ENCODE assay signal across 8 cellular contexts in genomic region chr10:111360260-111360925, GRCh38.
DNase-seq lines count a peak whose midpoint lies in the region; ATAC-seq, FAIRE-seq and TF ChIP-seq lines count a peak whose summit lies in the region.

No MANE protein-coding gene starts in this region.

- H2BK15ac ChIP-seq in mesendoderm (replicated peaks; ENCODE audit: low read depth): no peak overlapping the region

- peak; percentile 70 for DNase-seq in DMS53 treated with DMSO at 0.1 percent for 48 hours (lab: John Stamatoyannopoulos, UW; ENCODE audit: unreplicated experiment)
- peak; percentile 24 for DNase-seq in NCI-H460 (ENCODE audit: extremely low read depth, low read depth)
- peak; percentile 25 for DNase-seq in bronchial epithelial cell (ENCODE audit: low read depth)
- peak; percentile 95 for DNase-seq in mesendoderm
- DNase-seq in cortex of kidney (lab: John Stamatoyannopoulos, UW): no peak

- H3K36me3 ChIP-seq in bronchial epithelial cell (ENCODE audit: control insufficient read depth, insufficient read depth, low read length): no peaks in the 10 kb centered on the region
- no peaks in the 10 kb centered on the region for H3K36me3 ChIP-seq in mesendoderm (ENCODE audit: control insufficient read depth, insufficient read depth, low read length)

- no peak overlapping the region for H4K8ac ChIP-seq in mesendoderm (ENCODE audit: low read depth, low read length)

- H4K5ac ChIP-seq in mesendoderm (ENCODE audit: low read length): no peak overlapping the region

- WGBS in mesendoderm (ENCODE audit: extremely low coverage, insufficient coverage, low lambda C conversion rate): no CpG with 5 or more reads among the region's 5 CpGs

- no peak overlapping the region for H3K23ac ChIP-seq in mesendoderm (ENCODE audit: low read length)

- H3K27me3 ChIP-seq in bronchial epithelial cell (ENCODE audit: control insufficient read depth, insufficient read depth, low read length) (no peaks in the 10 kb centered on the region), mesendoderm (ENCODE audit: insufficient read depth, low read length, poor library complexity) (no peaks in the 10 kb centered on the region)

- no peaks in the 10 kb centered on the region for H3K79me1 ChIP-seq in mesendoderm (ENCODE audit: low read length)

- no peak overlapping the region for H3K4me2 ChIP-seq in mesendoderm (ENCODE audit: low read length)

- no peak overlapping the region for H2AK5ac ChIP-seq in mesendoderm (ENCODE audit: low read length)

- no peaks in the 10 kb centered on the region for H3K79me2 ChIP-seq in mesendoderm (ENCODE audit: control insufficient read depth, insufficient read depth, low read length)

- no peak overlapping the region for H3K9ac ChIP-seq in mesendoderm (ENCODE audit: low read length)

- H3K4me1 ChIP-seq in mesendoderm (ENCODE audit: control insufficient read depth, low read depth, low read length): no peaks in the 10 kb centered on the region

- H3K18ac ChIP-seq in mesendoderm (ENCODE audit: low read length): no peak overlapping the region

- no peak overlapping the region for H2BK120ac ChIP-seq in mesendoderm (ENCODE audit: low read depth, low read length)

- peak; percentile 44 for TF ChIP-seq CTCF in bronchial epithelial cell (IDR thresholded peaks at IDR 0.05; ENCODE audit: insufficient read depth, low read length, severe bottlenecking)

- FAIRE-seq in bronchial epithelial cell (lab: Jason Lieb, UNC): no peak

- H3K4me3 ChIP-seq in bronchial epithelial cell (ENCODE audit: low read depth, low read length) (no peak overlapping the region), mesendoderm (ENCODE audit: low read length) (no peak overlapping the region)

- H2BK5ac ChIP-seq in mesendoderm (ENCODE audit: low read length): no peak overlapping the region

- no peak overlapping the region for H3K56ac ChIP-seq in mesendoderm (ENCODE audit: low read length)

- H3K27ac ChIP-seq in mesendoderm (ENCODE audit: low read depth, low read length): no peak overlapping the region

- no peak overlapping the region for H3K4ac ChIP-seq in mesendoderm (ENCODE audit: low read depth, low read length)

- ATAC-seq in GM19324 (IDR thresholded peaks at IDR 0.05; ENCODE audit: low FRiP score, unreplicated experiment) (peak; percentile 86), HG03135 (IDR thresholded peaks at IDR 0.05; ENCODE audit: unreplicated experiment) (peak; percentile 85), HG02840 (IDR thresholded peaks at IDR 0.05; ENCODE audit: low FRiP score, unreplicated experiment) (no peak)
